Comparison of ENCODE assay signal across 20 cellular contexts in the genomic region with DNA sequence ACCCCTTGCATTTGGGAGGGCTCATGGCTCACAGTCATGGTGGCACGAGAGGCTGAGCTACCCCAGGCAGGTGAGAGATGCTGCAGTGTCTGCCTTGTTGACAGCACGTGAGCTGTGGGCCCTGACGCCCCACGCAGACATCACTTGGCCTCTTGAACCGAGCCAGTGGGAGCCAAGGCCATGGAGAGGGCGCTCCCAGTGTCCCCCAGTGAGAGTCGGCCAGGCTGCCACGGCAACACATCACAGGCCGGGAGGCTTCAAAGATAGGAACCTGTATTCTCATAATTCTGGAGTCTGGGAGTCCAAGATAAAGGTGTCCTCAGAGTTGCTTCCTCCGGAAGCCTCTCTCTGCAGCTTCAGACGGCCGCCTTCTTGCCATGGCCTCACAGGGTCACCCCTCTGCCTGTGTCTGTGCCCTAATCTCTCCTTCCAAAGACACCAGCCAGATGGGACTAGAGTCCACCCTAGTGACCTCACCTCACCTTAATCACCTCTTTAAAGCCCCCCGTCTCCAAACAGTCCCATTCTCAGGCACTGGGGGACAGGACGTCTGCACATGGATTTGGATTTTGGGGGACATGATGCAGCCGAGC.
"Had no signal": no experiment of that assay in that cellular context is flagged by ENCODE, and none has a peak within 500 bp of the region (broad histone marks: within the 10 kb centered on the region; RNA-seq: fewer than 3 reads in every experiment).

No MANE protein-coding gene starts in this region.

- H3K4me3 Mint-ChIP-seq: natural killer cell treated with Interleukin-12 subunit alpha and Interleukin-12 subunit beta and Interleukin-15 and Interleukin-18, amount 100 ng/mL, for 72 hours; neural progenitor cell; stimulated activated effector memory CD8-positive, alpha-beta T cell treated with anti-CD3 and anti-CD28 coated beads, Interleukin-12 subunit alpha, Interleukin-12 subunit beta, amount 100 ng/mL, for 72 hours; stimulated activated naive CD8-positive, alpha-beta T cell treated with anti-CD3 and anti-CD28 coated beads, Interleukin-15, Interleukin-2, amounts not matched to agents 100 ng/mL and 50 ng/mL, for 24 hours had no signal

- H3K9me3 Mint-ChIP-seq: natural killer cell treated with Interleukin-12 subunit alpha and Interleukin-12 subunit beta and Interleukin-15 and Interleukin-18, amount 100 ng/mL, for 72 hours; stimulated activated effector memory CD8-positive, alpha-beta T cell treated with anti-CD3 and anti-CD28 coated beads, Interleukin-12 subunit alpha, Interleukin-12 subunit beta, amount 100 ng/mL, for 72 hours had no signal

- DNase-seq: colonic mucosa; effector CD8-positive, alpha-beta T cell; gastrocnemius medialis; heart right ventricle; left ventricle myocardium inferior; lower lobe of right lung; mesenchymal stem cell; midbrain; psoas muscle; right lobe of liver; stimulated activated CD4-positive, alpha-beta T cell treated with anti-CD3 and anti-CD28 coated beads, Interleukin-4, amount 100 ng/mL, for 1 hour; stimulated activated CD8-positive, alpha-beta memory T cell treated with anti-CD3 and anti-CD28 coated beads, Interleukin-4, amount 100 ng/mL, for 48 hours; tibial artery; upper lobe of right lung had no signal

- H3K4me2 ChIP-seq: neural progenitor cell had no signal

- H3K4me1 ChIP-seq: colonic mucosa, gastrocnemius medialis, left ventricle myocardium inferior, neural progenitor cell, psoas muscle, right lobe of liver, tibial artery had no signal

- H3K9ac ChIP-seq: neural progenitor cell, parathyroid adenoma had no signal

- H3K27me3 ChIP-seq: colonic mucosa, gastrocnemius medialis, heart right ventricle, neural progenitor cell, right lobe of liver, tibial artery, upper lobe of right lung, vagina had no signal

- H3K27ac ChIP-seq: colonic mucosa, gastrocnemius medialis, left ventricle myocardium inferior, lower lobe of right lung, neural progenitor cell, parathyroid adenoma, psoas muscle, right lobe of liver, tibial artery, upper lobe of right lung, vagina had no signal

- H3K9me3 ChIP-seq: colonic mucosa, gastrocnemius medialis, left ventricle myocardium inferior, lower lobe of right lung, psoas muscle, right lobe of liver, tibial artery, upper lobe of right lung, vagina had no signal

- H3K79me2 ChIP-seq: parathyroid adenoma had no signal

- H3K36me3 ChIP-seq: colonic mucosa, gastrocnemius medialis, heart right ventricle, left ventricle myocardium inferior, lower lobe of right lung, neural progenitor cell, right lobe of liver, tibial artery, upper lobe of right lung, vagina had no signal

- H3K36me3 Mint-ChIP-seq: natural killer cell treated with Interleukin-12 subunit alpha and Interleukin-12 subunit beta and Interleukin-15 and Interleukin-18, amount 100 ng/mL, for 72 hours; neural progenitor cell; stimulated activated effector memory CD8-positive, alpha-beta T cell treated with anti-CD3 and anti-CD28 coated beads, Interleukin-12 subunit alpha, Interleukin-12 subunit beta, amount 100 ng/mL, for 72 hours had no signal

- H3K4me3 ChIP-seq: colonic mucosa, gastrocnemius medialis, heart right ventricle, left ventricle myocardium inferior, lower lobe of right lung, neural progenitor cell, psoas muscle, right lobe of liver, tibial artery, upper lobe of right lung, vagina had no signal

- H3K27ac Mint-ChIP-seq: natural killer cell treated with Interleukin-12 subunit alpha and Interleukin-12 subunit beta and Interleukin-15 and Interleukin-18, amount 100 ng/mL, for 72 hours; neural progenitor cell; stimulated activated effector memory CD8-positive, alpha-beta T cell treated with anti-CD3 and anti-CD28 coated beads, Interleukin-12 subunit alpha, Interleukin-12 subunit beta, amount 100 ng/mL, for 72 hours; stimulated activated naive CD8-positive, alpha-beta T cell treated with anti-CD3 and anti-CD28 coated beads, Interleukin-15, Interleukin-2, amounts not matched to agents 100 ng/mL and 50 ng/mL, for 24 hours had no signal

- H2AFZ ChIP-seq: neural progenitor cell, parathyroid adenoma had no signal
